23 cellular contexts compared by ENCODE assay signal in the genomic region with DNA sequence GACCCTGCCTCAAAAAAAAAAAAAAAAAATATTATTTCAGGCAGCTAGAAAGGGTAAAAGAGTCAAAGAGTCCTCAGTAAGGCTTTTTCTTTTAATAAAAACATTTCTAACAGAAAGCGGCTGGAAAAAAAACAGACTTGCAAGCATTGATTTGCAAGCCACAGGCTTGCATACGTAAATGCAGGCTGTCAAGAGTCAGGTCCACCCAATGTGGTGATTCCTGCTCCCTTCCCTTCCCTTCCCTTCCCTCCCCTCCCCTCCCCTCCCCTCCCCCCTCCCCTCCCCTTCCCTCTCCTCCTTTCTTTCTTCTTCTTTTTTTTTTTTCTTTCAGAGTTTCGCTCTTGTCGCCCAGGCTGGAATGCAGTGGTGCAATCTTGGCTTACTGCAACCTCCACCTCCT.
DNase-seq lines count a peak whose midpoint lies in the region; ATAC-seq and TF ChIP-seq lines count a peak whose summit lies in the region.
"Had no signal": no experiment of that assay in that cellular context is flagged by ENCODE, and none has a peak within 500 bp of the region (broad histone marks: within the 10 kb centered on the region; RNA-seq: fewer than 3 reads in every experiment).

No MANE protein-coding gene starts in this region.

- CTCF ChIA-PET in WTC11 (lab: Charles Lee): interaction anchor here (1.2 kb wide), 1 partner anchor 64 kb away, joined by 4 read pairs; no protein-coding TSS in a partner anchor

- no peaks in the 10 kb centered on the region for H3K27me3 ChIP-seq in GM23338 (ENCODE audit: insufficient read depth)
- H3K27me3 ChIP-seq: BE2C, BLaER1 had no signal

- peak; percentile 4 for DNase-seq in ELF-1 (ENCODE audit: low read depth, low spot score)
- DNase-seq in GM23338 (ENCODE audit: low spot score): peak; percentile 58
- no peak for DNase-seq in WTC11 (ENCODE audit: low spot score)
- no peak for DNase-seq in hippocampal formation (lab: John Stamatoyannopoulos, UW)
- DNase-seq: 8988T; ACHN; BE2C; C1 segment of cervical spinal cord; CD4-positive, alpha-beta memory T cell; CD4-positive, CD25-positive, alpha-beta regulatory T cell; CD8-positive, alpha-beta memory T cell; COR-L47; DMS 273 treated with DMSO at 0.1 percent for 48 hours; DMS153; DMS53; DMS79; DND-41; EL; GF-D8 had no signal

- no peaks in the 10 kb centered on the region for H3K79me2 ChIP-seq in GM23338 (replicated peaks; ENCODE audit: insufficient read depth)

- H3K36me3 ChIP-seq in GM23338 (ENCODE audit: insufficient read depth): no peaks in the 10 kb centered on the region
- H3K36me3 ChIP-seq: BE2C, BLaER1 had no signal

- H3K4me1 ChIP-seq in GM23338 (ENCODE audit: insufficient read depth): peaks cover 3% of the 10 kb centered on the region
- H3K4me1 ChIP-seq: BE2C, BLaER1 had no signal

- H3K4me1 Mint-ChIP-seq in GM23338: peaks cover 4% of the 10 kb centered on the region; the same call in 2 of the 3 replicates
- H3K4me1 Mint-ChIP-seq in WTC11: peaks cover 20% of the 10 kb centered on the region
- H3K4me1 Mint-ChIP-seq: CD14-positive monocyte; CD4-positive, alpha-beta memory T cell; CD4-positive, CD25-positive, alpha-beta regulatory T cell; CD8-positive, alpha-beta memory T cell had no signal

- H3K27ac Mint-ChIP-seq in GM23338: peak overlapping the region; percentile 81; the same call in 1 of the 2 replicates
- peak overlapping the region; percentile 22; the same call in 1 of the 2 replicates for H3K27ac Mint-ChIP-seq in WTC11
- H3K27ac Mint-ChIP-seq: CD14-positive monocyte; CD4-positive, alpha-beta memory T cell; CD4-positive, CD25-positive, alpha-beta regulatory T cell; CD8-positive, alpha-beta memory T cell had no signal

- no peak overlapping the region for H2AFZ ChIP-seq in GM23338

- 0 out of 2 replicates have a peak overlapping the region, but pooled peaks have one; percentile 81 for H3K27ac ChIP-seq in GM23338 (ENCODE audit: low read depth)
- H3K27ac ChIP-seq: BLaER1 had no signal

- H3K36me3 Mint-ChIP-seq in GM23338 (ENCODE audit: low read depth) (no peaks in the 10 kb centered on the region), WTC11 (no peaks in the 10 kb centered on the region)
- H3K36me3 Mint-ChIP-seq: CD14-positive monocyte; CD4-positive, alpha-beta memory T cell; CD4-positive, CD25-positive, alpha-beta regulatory T cell; CD8-positive, alpha-beta memory T cell had no signal

- no peaks in the 10 kb centered on the region for H4K20me1 ChIP-seq in GM23338 (replicated peaks; ENCODE audit: insufficient read depth)
- H4K20me1 ChIP-seq: BLaER1 had no signal

- H3K27me3 Mint-ChIP-seq in GM23338 (ENCODE audit: insufficient read depth, low read depth, poor library complexity) (no peaks in the 10 kb centered on the region), WTC11 (ENCODE audit: low read depth) (no peaks in the 10 kb centered on the region)
- H3K27me3 Mint-ChIP-seq: CD4-positive, alpha-beta memory T cell; CD4-positive, CD25-positive, alpha-beta regulatory T cell; CD8-positive, alpha-beta memory T cell had no signal

- no peaks in the 10 kb centered on the region for H3K9me2 ChIP-seq in GM23338 (ENCODE audit: insufficient read depth)

- H3K9me3 Mint-ChIP-seq in GM23338 (no peaks in the 10 kb centered on the region), WTC11 (no peaks in the 10 kb centered on the region)

- no peak overlapping the region for H3K4me3 Mint-ChIP-seq in GM23338
- no peak overlapping the region for H3K4me3 Mint-ChIP-seq in WTC11
- H3K4me3 Mint-ChIP-seq: CD14-positive monocyte; CD4-positive, alpha-beta memory T cell; CD8-positive, alpha-beta memory T cell had no signal

- POLR2A ChIA-PET in WTC11 (lab: Charles Lee): no interaction called here

- H3K4me3 ChIP-seq in GM23338: no peak overlapping the region
- H3K4me3 ChIP-seq: BLaER1 had no signal

- ATAC-seq in GM23338 (peak; percentile 31), WTC11 (peak; percentile 55), GM18519 (IDR thresholded peaks at IDR 0.05; ENCODE audit: low FRiP score, unreplicated experiment) (no peak), GM19324 (IDR thresholded peaks at IDR 0.05; ENCODE audit: low FRiP score, unreplicated experiment) (no peak)

- TF ChIP-seq CTCF in GM23338 (conservative IDR thresholded peaks at IDR 0.05; ENCODE audit: low read depth in 2 of 2) (no peak), WTC11 (IDR thresholded peaks at IDR 0.05) (no peak)

- H3F3A ChIP-seq in GM23338 (replicated peaks; ENCODE audit: low read depth): no peaks in the 10 kb centered on the region

- H3K4me2 ChIP-seq in GM23338: no peak overlapping the region
- H3K4me2 ChIP-seq: BLaER1 had no signal

TF ChIP-seq in GM23338, 12 proteins besides CTCF, POLR2A, EP300 and RAD21:
- TF ChIP-seq, protein P1, sequence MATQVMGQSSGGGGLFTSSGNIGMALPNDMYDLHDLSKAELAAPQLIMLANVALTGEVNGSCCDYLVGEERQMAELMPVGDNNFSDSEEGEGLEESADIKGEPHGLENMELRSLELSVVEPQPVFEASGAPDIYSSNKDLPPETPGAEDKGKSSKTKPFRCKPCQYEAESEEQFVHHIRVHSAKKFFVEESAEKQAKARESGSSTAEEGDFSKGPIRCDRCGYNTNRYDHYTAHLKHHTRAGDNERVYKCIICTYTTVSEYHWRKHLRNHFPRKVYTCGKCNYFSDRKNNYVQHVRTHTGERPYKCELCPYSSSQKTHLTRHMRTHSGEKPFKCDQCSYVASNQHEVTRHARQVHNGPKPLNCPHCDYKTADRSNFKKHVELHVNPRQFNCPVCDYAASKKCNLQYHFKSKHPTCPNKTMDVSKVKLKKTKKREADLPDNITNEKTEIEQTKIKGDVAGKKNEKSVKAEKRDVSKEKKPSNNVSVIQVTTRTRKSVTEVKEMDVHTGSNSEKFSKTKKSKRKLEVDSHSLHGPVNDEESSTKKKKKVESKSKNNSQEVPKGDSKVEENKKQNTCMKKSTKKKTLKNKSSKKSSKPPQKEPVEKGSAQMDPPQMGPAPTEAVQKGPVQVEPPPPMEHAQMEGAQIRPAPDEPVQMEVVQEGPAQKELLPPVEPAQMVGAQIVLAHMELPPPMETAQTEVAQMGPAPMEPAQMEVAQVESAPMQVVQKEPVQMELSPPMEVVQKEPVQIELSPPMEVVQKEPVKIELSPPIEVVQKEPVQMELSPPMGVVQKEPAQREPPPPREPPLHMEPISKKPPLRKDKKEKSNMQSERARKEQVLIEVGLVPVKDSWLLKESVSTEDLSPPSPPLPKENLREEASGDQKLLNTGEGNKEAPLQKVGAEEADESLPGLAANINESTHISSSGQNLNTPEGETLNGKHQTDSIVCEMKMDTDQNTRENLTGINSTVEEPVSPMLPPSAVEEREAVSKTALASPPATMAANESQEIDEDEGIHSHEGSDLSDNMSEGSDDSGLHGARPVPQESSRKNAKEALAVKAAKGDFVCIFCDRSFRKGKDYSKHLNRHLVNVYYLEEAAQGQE (IDR thresholded peaks at IDR 0.05; ENCODE audit: unreplicated experiment): no peak
- TF ChIP-seq CREB1 (CRISPR knock-in tag; IDR thresholded peaks at IDR 0.05; ENCODE audit: low read depth): no peak
- TF ChIP-seq EZH2phosphoT487 (IDR thresholded peaks at IDR 0.05; ENCODE audit: unreplicated experiment): no peak
- no peak for TF ChIP-seq ZNF114 (CRISPR knock-in tag; IDR thresholded peaks at IDR 0.05)
- no peak for TF ChIP-seq POLR2AphosphoS5 (IDR thresholded peaks at IDR 0.05; ENCODE audit: low read depth)
- no peak for TF ChIP-seq STAT1 (IDR thresholded peaks at IDR 0.05; ENCODE audit: unreplicated experiment)
- TF ChIP-seq ZNF331 (CRISPR knock-in tag; IDR thresholded peaks at IDR 0.05; ENCODE audit: low read depth): no peak
- TF ChIP-seq EZH2 (IDR thresholded peaks at IDR 0.05; ENCODE audit: low read depth, unreplicated experiment): no peak
- no peak for TF ChIP-seq NANOG (IDR thresholded peaks at IDR 0.05; ENCODE audit: borderline replicate concordance)
- no peak for TF ChIP-seq JUNB (IDR thresholded peaks at IDR 0.05; ENCODE audit: unreplicated experiment)

TF ChIP-seq in WTC11, 78 proteins besides CTCF, POLR2A, EP300 and RAD21:
- TF ChIP-seq RELA (CRISPR knock-in tag; IDR thresholded peaks at IDR 0.05; ENCODE audit: borderline replicate concordance): no peak
- no peak for TF ChIP-seq SMAD3 (CRISPR knock-in tag; IDR thresholded peaks at IDR 0.05; ENCODE audit: borderline replicate concordance)
- TF ChIP-seq, protein P2, sequence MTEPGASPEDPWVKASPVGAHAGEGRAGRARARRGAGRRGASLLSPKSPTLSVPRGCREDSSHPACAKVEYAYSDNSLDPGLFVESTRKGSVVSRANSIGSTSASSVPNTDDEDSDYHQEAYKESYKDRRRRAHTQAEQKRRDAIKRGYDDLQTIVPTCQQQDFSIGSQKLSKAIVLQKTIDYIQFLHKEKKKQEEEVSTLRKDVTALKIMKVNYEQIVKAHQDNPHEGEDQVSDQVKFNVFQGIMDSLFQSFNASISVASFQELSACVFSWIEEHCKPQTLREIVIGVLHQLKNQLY (CRISPR knock-in tag; IDR thresholded peaks at IDR 0.05): no peak

Comparison
In these comparisons a context has a peak if more than half of its experiments do, and no peak if none do; other contexts are left out.
1. DNase-seq: peak in ELF-1 (single experiment) and GM23338 (single experiment); none in WTC11 (single experiment) and hippocampal formation (0 of 2).
2. ATAC-seq: peak in GM23338 (single experiment) and WTC11 (single experiment); none in GM18519 (single experiment) and GM19324 (single experiment).